Comparison of ENCODE assay signal across 1 cellular context in the genomic region with DNA sequence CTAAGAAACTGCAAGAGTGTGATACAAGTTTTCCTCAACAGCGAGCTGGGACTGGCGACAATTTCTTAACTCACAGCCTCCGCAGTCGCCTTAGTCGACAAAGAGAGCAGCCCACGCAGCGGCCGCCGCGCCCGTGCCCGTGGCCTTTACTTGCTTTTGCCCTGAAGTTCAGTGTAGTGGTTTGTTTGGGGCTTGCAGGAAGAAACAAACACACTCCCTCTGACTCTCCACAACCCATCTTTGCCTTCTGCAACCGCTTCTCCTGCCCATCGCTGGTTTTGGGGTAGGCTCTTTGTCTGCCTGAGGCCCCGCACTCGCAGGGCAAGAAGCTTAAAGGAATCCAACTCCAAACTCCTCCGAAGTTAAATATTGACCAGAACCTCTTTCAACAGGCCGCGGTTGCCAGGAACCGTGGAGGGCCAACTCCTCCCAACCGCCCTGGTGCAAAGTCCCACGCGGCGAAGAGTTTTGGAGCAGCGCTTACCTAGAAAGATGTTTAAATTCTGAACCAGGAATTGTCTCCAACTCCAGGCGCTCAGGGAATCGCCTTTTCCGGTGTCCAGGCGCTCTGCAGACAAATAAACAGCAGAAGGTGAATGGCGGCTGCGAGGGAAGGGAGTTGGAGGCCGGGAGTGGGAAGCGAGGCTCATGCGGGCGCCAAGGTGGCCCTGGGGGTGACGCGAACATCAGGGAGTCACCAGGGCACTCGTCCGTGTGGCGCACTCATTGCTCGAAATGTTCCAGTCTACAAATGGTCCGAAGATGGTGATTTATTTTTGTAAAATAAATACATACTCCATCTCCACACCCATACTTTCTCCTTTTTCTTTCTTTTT.
TF ChIP-seq lines count a peak whose summit lies in the region.

No MANE protein-coding gene starts in this region.

TF ChIP-seq in HepG2, 621 proteins besides CTCF, POLR2A, EP300 and RAD21 (continued from another document and continues in another):
- TF ChIP-seq, protein P1, sequence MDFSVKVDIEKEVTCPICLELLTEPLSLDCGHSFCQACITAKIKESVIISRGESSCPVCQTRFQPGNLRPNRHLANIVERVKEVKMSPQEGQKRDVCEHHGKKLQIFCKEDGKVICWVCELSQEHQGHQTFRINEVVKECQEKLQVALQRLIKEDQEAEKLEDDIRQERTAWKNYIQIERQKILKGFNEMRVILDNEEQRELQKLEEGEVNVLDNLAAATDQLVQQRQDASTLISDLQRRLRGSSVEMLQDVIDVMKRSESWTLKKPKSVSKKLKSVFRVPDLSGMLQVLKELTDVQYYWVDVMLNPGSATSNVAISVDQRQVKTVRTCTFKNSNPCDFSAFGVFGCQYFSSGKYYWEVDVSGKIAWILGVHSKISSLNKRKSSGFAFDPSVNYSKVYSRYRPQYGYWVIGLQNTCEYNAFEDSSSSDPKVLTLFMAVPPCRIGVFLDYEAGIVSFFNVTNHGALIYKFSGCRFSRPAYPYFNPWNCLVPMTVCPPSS (IDR thresholded peaks at IDR 0.05), result no peak
- TF ChIP-seq GATA4 (IDR thresholded peaks at IDR 0.05; ENCODE audit: borderline replicate concordance, low read depth) (peak; percentile 10; the same call in 1 of the 2 replicates), ZNF260 (CRISPR knock-in tag; IDR thresholded peaks at IDR 0.05; ENCODE audit: borderline replicate concordance, low read depth) (no peak), DR1 (CRISPR knock-in tag; IDR thresholded peaks at IDR 0.05) (peak; percentile 80; the same call in 1 of the 2 replicates), SNRNP70 (IDR thresholded peaks at IDR 0.05; ENCODE audit: low read depth, low read length) (no peak), ZNF34 (CRISPR knock-in tag; IDR thresholded peaks at IDR 0.05; ENCODE audit: borderline replicate concordance) (peak; percentile 53; the same call in 1 of the 2 replicates), XRCC5 (optimal IDR thresholded peaks at IDR 0.05; ENCODE audit: low read length) (no peak), SIX4 (CRISPR knock-in tag; IDR thresholded peaks at IDR 0.05) (no peak), YEATS4 (CRISPR knock-in tag; IDR thresholded peaks at IDR 0.05; ENCODE audit: borderline replicate concordance) (peak; percentile 65; the same call in 1 of the 2 replicates), PCBP1 (IDR thresholded peaks at IDR 0.05; ENCODE audit: borderline replicate concordance, low read depth, low read length) (no peak), THAP11 (CRISPR knock-in tag; IDR thresholded peaks at IDR 0.05) (peak; percentile 44; the same call in 1 of the 2 replicates), TSC22D2 (CRISPR knock-in tag; IDR thresholded peaks at IDR 0.05; ENCODE audit: borderline replicate concordance) (no peak), ZNF605 (CRISPR knock-in tag; IDR thresholded peaks at IDR 0.05) (peak; percentile 68), ZSCAN22 (CRISPR knock-in tag; IDR thresholded peaks at IDR 0.05) (0 out of 2 replicates have a peak, but pooled peaks have one; percentile 6), ZNF562 (CRISPR knock-in tag; IDR thresholded peaks at IDR 0.05; ENCODE audit: borderline replicate concordance) (no peak), ZNF761 (CRISPR knock-in tag; conservative IDR thresholded peaks at IDR 0.05) (no peak), ETV5 (CRISPR knock-in tag; IDR thresholded peaks at IDR 0.05; ENCODE audit: borderline replicate concordance) (peak; percentile 60), ATF1 (CRISPR knock-in tag; IDR thresholded peaks at IDR 0.05) (no peak), FOXA1 (IDR thresholded peaks at IDR 0.05) (no peak), FOXA1 (CRISPR knock-in tag; IDR thresholded peaks at IDR 0.05) (peak; percentile 41; the same call in 1 of the 2 replicates), FOXJ3 (CRISPR knock-in tag; IDR thresholded peaks at IDR 0.05; ENCODE audit: borderline replicate concordance) (peak; percentile 16; the same call in 1 of the 2 replicates), MATR3 (CRISPR knock-in tag; IDR thresholded peaks at IDR 0.05) (no peak), ZNF451 (CRISPR knock-in tag; IDR thresholded peaks at IDR 0.05) (no peak), LCORL (IDR thresholded peaks at IDR 0.05) (peak; percentile 31; the same call in 1 of the 2 replicates), LCORL (CRISPR knock-in tag; IDR thresholded peaks at IDR 0.05) (peak; percentile 89), DNMT1 (CRISPR knock-in tag; IDR thresholded peaks at IDR 0.05) (no peak), DNMT3B (CRISPR knock-in tag; conservative IDR thresholded peaks at IDR 0.05) (0 out of 2 replicates have a peak, but pooled peaks have one; percentile 51), ZBTB3 (CRISPR knock-in tag; IDR thresholded peaks at IDR 0.05; ENCODE audit: borderline replicate concordance, low read depth) (0 out of 2 replicates have a peak, but pooled peaks have one; percentile 44), ZNF766 (CRISPR knock-in tag; IDR thresholded peaks at IDR 0.05; ENCODE audit: borderline replicate concordance) (no peak; the same call in 1 of the 2 replicates), ZNF468 (CRISPR knock-in tag; IDR thresholded peaks at IDR 0.05) (no peak), PAF1 (CRISPR knock-in tag; IDR thresholded peaks at IDR 0.05) (no peak)
- TF ChIP-seq, protein P2, sequence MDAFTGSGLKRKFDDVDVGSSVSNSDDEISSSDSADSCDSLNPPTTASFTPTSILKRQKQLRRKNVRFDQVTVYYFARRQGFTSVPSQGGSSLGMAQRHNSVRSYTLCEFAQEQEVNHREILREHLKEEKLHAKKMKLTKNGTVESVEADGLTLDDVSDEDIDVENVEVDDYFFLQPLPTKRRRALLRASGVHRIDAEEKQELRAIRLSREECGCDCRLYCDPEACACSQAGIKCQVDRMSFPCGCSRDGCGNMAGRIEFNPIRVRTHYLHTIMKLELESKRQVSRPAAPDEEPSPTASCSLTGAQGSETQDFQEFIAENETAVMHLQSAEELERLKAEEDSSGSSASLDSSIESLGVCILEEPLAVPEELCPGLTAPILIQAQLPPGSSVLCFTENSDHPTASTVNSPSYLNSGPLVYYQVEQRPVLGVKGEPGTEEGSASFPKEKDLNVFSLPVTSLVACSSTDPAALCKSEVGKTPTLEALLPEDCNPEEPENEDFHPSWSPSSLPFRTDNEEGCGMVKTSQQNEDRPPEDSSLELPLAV (CRISPR knock-in tag; conservative IDR thresholded peaks at IDR 0.05; ENCODE audit: low read depth), result no peak
- TF ChIP-seq, protein P3, sequence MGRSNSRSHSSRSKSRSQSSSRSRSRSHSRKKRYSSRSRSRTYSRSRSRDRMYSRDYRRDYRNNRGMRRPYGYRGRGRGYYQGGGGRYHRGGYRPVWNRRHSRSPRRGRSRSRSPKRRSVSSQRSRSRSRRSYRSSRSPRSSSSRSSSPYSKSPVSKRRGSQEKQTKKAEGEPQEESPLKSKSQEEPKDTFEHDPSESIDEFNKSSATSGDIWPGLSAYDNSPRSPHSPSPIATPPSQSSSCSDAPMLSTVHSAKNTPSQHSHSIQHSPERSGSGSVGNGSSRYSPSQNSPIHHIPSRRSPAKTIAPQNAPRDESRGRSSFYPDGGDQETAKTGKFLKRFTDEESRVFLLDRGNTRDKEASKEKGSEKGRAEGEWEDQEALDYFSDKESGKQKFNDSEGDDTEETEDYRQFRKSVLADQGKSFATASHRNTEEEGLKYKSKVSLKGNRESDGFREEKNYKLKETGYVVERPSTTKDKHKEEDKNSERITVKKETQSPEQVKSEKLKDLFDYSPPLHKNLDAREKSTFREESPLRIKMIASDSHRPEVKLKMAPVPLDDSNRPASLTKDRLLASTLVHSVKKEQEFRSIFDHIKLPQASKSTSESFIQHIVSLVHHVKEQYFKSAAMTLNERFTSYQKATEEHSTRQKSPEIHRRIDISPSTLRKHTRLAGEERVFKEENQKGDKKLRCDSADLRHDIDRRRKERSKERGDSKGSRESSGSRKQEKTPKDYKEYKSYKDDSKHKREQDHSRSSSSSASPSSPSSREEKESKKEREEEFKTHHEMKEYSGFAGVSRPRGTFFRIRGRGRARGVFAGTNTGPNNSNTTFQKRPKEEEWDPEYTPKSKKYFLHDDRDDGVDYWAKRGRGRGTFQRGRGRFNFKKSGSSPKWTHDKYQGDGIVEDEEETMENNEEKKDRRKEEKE (IDR thresholded peaks at IDR 0.05), result no peak
- TF ChIP-seq, protein P4, sequence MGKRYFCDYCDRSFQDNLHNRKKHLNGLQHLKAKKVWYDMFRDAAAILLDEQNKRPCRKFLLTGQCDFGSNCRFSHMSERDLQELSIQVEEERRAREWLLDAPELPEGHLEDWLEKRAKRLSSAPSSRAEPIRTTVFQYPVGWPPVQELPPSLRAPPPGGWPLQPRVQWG (CRISPR knock-in tag; IDR thresholded peaks at IDR 0.05; ENCODE audit: borderline replicate concordance, low read depth), result no peak
- TF ChIP-seq, protein P5, sequence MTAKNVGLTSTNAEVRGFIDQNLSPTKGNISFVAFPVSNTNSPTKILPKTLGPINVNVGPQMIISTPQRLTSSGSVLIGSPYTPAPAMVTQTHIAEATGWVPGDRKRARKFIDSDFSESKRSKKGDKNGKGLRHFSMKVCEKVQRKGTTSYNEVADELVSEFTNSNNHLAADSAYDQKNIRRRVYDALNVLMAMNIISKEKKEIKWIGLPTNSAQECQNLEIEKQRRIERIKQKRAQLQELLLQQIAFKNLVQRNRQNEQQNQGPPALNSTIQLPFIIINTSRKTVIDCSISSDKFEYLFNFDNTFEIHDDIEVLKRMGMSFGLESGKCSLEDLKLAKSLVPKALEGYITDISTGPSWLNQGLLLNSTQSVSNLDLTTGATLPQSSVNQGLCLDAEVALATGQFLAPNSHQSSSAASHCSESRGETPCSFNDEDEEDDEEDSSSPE (CRISPR knock-in tag; IDR thresholded peaks at IDR 0.05), result peak; percentile 47; the same call in 1 of the 2 replicates
- TF ChIP-seq, protein P6, sequence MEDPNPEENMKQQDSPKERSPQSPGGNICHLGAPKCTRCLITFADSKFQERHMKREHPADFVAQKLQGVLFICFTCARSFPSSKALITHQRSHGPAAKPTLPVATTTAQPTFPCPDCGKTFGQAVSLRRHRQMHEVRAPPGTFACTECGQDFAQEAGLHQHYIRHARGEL (CRISPR knock-in tag; IDR thresholded peaks at IDR 0.05), result no peak
- TF ChIP-seq, protein P7, sequence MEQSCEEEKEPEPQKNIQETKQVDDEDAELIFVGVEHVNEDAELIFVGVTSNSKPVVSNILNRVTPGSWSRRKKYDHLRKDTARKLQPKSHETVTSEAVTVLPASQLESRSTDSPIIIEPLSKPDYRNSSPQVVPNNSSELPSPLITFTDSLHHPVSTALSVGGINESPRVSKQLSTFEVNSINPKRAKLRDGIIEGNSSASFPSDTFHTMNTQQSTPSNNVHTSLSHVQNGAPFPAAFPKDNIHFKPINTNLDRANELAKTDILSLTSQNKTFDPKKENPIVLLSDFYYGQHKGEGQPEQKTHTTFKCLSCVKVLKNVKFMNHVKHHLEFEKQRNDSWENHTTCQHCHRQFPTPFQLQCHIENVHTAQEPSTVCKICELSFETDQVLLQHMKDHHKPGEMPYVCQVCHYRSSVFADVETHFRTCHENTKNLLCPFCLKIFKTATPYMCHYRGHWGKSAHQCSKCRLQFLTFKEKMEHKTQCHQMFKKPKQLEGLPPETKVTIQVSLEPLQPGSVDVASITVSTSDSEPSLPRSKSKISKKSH (CRISPR knock-in tag; IDR thresholded peaks at IDR 0.05; ENCODE audit: borderline replicate concordance), result no peak
- TF ChIP-seq, protein P8, sequence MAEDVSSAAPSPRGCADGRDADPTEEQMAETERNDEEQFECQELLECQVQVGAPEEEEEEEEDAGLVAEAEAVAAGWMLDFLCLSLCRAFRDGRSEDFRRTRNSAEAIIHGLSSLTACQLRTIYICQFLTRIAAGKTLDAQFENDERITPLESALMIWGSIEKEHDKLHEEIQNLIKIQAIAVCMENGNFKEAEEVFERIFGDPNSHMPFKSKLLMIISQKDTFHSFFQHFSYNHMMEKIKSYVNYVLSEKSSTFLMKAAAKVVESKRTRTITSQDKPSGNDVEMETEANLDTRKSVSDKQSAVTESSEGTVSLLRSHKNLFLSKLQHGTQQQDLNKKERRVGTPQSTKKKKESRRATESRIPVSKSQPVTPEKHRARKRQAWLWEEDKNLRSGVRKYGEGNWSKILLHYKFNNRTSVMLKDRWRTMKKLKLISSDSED (CRISPR knock-in tag; IDR thresholded peaks at IDR 0.05), result no peak
- TF ChIP-seq, protein P9, sequence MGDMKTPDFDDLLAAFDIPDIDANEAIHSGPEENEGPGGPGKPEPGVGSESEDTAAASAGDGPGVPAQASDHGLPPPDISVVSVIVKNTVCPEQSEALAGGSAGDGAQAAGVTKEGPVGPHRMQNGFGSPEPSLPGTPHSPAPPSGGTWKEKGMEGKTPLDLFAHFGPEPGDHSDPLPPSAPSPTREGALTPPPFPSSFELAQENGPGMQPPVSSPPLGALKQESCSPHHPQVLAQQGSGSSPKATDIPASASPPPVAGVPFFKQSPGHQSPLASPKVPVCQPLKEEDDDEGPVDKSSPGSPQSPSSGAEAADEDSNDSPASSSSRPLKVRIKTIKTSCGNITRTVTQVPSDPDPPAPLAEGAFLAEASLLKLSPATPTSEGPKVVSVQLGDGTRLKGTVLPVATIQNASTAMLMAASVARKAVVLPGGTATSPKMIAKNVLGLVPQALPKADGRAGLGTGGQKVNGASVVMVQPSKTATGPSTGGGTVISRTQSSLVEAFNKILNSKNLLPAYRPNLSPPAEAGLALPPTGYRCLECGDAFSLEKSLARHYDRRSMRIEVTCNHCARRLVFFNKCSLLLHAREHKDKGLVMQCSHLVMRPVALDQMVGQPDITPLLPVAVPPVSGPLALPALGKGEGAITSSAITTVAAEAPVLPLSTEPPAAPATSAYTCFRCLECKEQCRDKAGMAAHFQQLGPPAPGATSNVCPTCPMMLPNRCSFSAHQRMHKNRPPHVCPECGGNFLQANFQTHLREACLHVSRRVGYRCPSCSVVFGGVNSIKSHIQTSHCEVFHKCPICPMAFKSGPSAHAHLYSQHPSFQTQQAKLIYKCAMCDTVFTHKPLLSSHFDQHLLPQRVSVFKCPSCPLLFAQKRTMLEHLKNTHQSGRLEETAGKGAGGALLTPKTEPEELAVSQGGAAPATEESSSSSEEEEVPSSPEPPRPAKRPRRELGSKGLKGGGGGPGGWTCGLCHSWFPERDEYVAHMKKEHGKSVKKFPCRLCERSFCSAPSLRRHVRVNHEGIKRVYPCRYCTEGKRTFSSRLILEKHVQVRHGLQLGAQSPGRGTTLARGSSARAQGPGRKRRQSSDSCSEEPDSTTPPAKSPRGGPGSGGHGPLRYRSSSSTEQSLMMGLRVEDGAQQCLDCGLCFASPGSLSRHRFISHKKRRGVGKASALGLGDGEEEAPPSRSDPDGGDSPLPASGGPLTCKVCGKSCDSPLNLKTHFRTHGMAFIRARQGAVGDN (CRISPR knock-in tag; IDR thresholded peaks at IDR 0.05), result peak; percentile 77
- TF ChIP-seq, protein P10, sequence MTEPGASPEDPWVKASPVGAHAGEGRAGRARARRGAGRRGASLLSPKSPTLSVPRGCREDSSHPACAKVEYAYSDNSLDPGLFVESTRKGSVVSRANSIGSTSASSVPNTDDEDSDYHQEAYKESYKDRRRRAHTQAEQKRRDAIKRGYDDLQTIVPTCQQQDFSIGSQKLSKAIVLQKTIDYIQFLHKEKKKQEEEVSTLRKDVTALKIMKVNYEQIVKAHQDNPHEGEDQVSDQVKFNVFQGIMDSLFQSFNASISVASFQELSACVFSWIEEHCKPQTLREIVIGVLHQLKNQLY (CRISPR knock-in tag; IDR thresholded peaks at IDR 0.05), result 0 out of 2 replicates have a peak, but pooled peaks have one; percentile 20
- TF ChIP-seq, protein P11, sequence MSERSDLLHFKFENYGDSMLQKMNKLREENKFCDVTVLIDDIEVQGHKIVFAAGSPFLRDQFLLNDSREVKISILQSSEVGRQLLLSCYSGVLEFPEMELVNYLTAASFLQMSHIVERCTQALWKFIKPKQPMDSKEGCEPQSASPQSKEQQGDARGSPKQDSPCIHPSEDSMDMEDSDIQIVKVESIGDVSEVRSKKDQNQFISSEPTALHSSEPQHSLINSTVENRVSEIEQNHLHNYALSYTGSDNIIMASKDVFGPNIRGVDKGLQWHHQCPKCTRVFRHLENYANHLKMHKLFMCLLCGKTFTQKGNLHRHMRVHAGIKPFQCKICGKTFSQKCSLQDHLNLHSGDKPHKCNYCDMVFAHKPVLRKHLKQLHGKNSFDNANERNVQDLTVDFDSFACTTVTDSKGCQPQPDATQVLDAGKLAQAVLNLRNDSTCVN (CRISPR knock-in tag; IDR thresholded peaks at IDR 0.05; ENCODE audit: borderline replicate concordance), result peak; percentile 29; the same call in 1 of the 2 replicates
